In the genomic region with DNA sequence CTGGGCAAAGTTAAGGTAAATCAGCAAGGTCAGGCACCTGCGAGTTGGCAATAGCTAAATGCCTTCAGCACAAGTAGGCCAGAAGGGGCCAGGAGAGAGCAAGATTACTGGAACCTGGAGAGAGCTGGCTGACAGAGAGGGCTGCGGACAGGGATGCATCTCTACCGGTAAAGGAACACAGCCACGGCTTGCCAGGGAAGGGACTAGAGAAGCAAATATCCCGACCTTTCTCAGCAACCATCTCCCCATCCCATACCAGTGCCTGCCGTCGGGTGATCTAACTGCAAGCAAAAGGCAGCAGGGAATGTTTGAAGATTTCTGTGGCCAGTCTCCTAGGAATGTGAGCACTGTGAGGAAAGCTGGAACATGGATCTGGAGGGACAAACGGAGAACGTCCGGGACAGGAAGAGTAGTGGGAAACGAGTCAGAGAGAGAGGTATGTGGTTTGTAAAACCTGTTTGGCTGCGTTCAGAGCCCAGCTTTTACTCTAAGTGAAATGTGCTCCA, we compare ENCODE assay signal across 12 cellular contexts. TPM values are rescaled to one million over a fixed set of nuclear protein-coding genes. Genes with fewer than 3 reads are reported as not detected.
DNase-seq lines count a peak whose midpoint lies in the region; ATAC-seq and TF ChIP-seq lines count a peak whose summit lies in the region.
"Had no signal": no experiment of that assay in that cellular context is flagged by ENCODE, and none has a peak within 500 bp of the region (broad histone marks: within the 10 kb centered on the region; RNA-seq: fewer than 3 reads in every experiment).

No MANE protein-coding gene starts in this region.

- no peak overlapping the region for H3K27ac Mint-ChIP-seq in progenitor cell of endocrine pancreas
- H3K27ac Mint-ChIP-seq: brain had no signal

- H3K27me3 ChIP-seq in WERI-Rb-1 (ENCODE audit: insufficient read depth, low read depth, severe bottlenecking) (peaks cover 70% of the 10 kb centered on the region), left ventricle myocardium inferior (ENCODE audit: low read depth) (no peaks in the 10 kb centered on the region)
- H3K27me3 ChIP-seq: Peyer's patch had no signal

- intact Hi-C loops in left ventricle myocardium inferior (cut with micrococcal nuclease) = no loop called here

- H3K9me3 Mint-ChIP-seq in progenitor cell of endocrine pancreas (ENCODE audit: low read depth) = no peaks in the 10 kb centered on the region
- H3K9me3 Mint-ChIP-seq: brain had no signal

- no peak overlapping the region for H3K4me3 ChIP-seq in WERI-Rb-1 (ENCODE audit: low read depth, low read length)
- H3K4me3 ChIP-seq in left ventricle myocardium inferior = no peak overlapping the region
- H3K4me3 ChIP-seq: A549, Peyer's patch had no signal

- DNase-seq in DMS53 (lab: John Stamatoyannopoulos, UW) (peak; percentile 33), DMS53 treated with DMSO at 0.1 percent for 48 hours (lab: John Stamatoyannopoulos, UW; ENCODE audit: unreplicated experiment) (no peak), WERI-Rb-1 (no peak), left ventricle myocardium inferior (no peak), progenitor cell of endocrine pancreas (ENCODE audit: low spot score, unreplicated experiment) (no peak), activated gamma-delta T cell treated with Interleukin-2 at 50 U/mL for 16 hours (no peak)
- no peak for DNase-seq in activated CD4-positive, alpha-beta T cell treated with anti-CD3 and anti-CD28 coated beads, Interleukin-2, amount 50 U/mL, for 4 hours
- DNase-seq: Peyer's patch; stimulated activated CD8-positive, alpha-beta memory T cell treated with anti-CD3 and anti-CD28 coated beads, Interleukin-4, amount 100 ng/mL, for 48 hours had no signal

- peaks cover 35% of the 10 kb centered on the region for H3K27me3 Mint-ChIP-seq in progenitor cell of endocrine pancreas

- H3K4me1 ChIP-seq in left ventricle myocardium inferior = peaks cover 10% of the 10 kb centered on the region
- H3K4me1 ChIP-seq: A549, Peyer's patch had no signal

- no peaks in the 10 kb centered on the region for H3K36me3 ChIP-seq in WERI-Rb-1
- H3K36me3 ChIP-seq in left ventricle myocardium inferior = no peaks in the 10 kb centered on the region
- H3K36me3 ChIP-seq: Peyer's patch had no signal

- peaks cover 6% of the 10 kb centered on the region for H3K4me1 Mint-ChIP-seq in progenitor cell of endocrine pancreas (ENCODE audit: low read depth)
- H3K4me1 Mint-ChIP-seq: brain had no signal

- peaks cover 4% of the 10 kb centered on the region for H3K9me3 ChIP-seq in WERI-Rb-1 (ENCODE audit: severe bottlenecking)
- H3K9me3 ChIP-seq in left ventricle myocardium inferior (replicated peaks) = no peaks in the 10 kb centered on the region
- H3K9me3 ChIP-seq: A549, Peyer's patch had no signal

- no peak overlapping the region for H3K4me3 Mint-ChIP-seq in progenitor cell of endocrine pancreas (ENCODE audit: low read depth)
- H3K4me3 Mint-ChIP-seq: brain had no signal

- ATAC-seq in GM21825 (IDR thresholded peaks at IDR 0.05; ENCODE audit: unreplicated experiment) = no peak

- TF ChIP-seq CTCF in WERI-Rb-1 (IDR thresholded peaks at IDR 0.05; ENCODE audit: low read depth, low read length) = peak; percentile 19; the same call in 1 of the 2 replicates
- TF ChIP-seq CTCF in left ventricle myocardium inferior (IDR thresholded peaks at IDR 0.05; ENCODE audit: borderline replicate concordance) = peak; percentile 35
- TF ChIP-seq CTCF in progenitor cell of endocrine pancreas (IDR thresholded peaks at IDR 0.05; ENCODE audit: unreplicated experiment) = peak; percentile 40

- no peaks in the 10 kb centered on the region for H3K36me3 Mint-ChIP-seq in progenitor cell of endocrine pancreas (ENCODE audit: insufficient read depth)
- H3K36me3 Mint-ChIP-seq: brain had no signal

- no peak overlapping the region for H3K27ac ChIP-seq in WERI-Rb-1
- H3K27ac ChIP-seq in left ventricle myocardium inferior (replicated peaks) = no peak overlapping the region
- H3K27ac ChIP-seq: A549, Peyer's patch had no signal

RNA-seq across cellular contexts. Expression of gene ABLIM3, which starts 15.9 kb away (rescaled TPM):
- total RNA-seq in left ventricle myocardium inferior (122 TPM), progenitor cell of endocrine pancreas (0.27 and 0.48 TPM in 2 replicates)

Comparison
In these comparisons a context has a peak if more than half of its experiments do, and no peak if none do; other contexts are left out.
1. RNA of gene ABLIM3, which starts 15.9 kb away (total RNA-seq): 122 TPM in left ventricle myocardium inferior (single experiment); 0.27 to 0.48 TPM in progenitor cell of endocrine pancreas; every median in the first group is over 10 times any median in the second.
2. Peak in every context shown above with its lines, with median percentiles within 50 percentile points of each other: CTCF ChIP-seq.